In the genomic region with DNA sequence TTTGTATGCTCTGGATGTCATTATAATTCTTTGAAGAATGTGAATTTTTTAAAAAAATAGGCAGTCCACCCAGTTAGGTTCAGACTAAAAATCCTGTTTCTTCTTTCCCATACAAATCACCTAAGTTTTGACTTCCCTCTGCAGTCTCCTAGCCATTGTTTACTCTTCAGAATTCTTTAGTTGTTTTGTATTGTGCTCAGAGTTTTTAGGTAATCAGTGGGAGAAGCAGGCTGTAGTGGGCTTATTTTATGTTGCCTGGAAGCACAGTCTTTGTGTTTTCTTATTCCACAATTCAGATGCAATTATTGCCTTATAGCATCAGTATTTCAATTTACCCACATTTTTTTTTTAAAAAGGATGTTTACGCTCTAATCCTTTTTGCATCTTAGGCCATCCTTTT, we compare ENCODE assay signal across 25 cellular contexts.
"Had no signal": no experiment of that assay in that cellular context is flagged by ENCODE, and none has a peak within 500 bp of the region (broad histone marks: within the 10 kb centered on the region; RNA-seq: fewer than 3 reads in every experiment).

No MANE protein-coding gene starts in this region.

- H3K79me2 ChIP-seq: parathyroid adenoma had no signal

- H3K4me1 ChIP-seq: heart right ventricle, left lung, parathyroid adenoma, psoas muscle, sigmoid colon, thyroid gland, vagina had no signal

- ATAC-seq: effector memory CD8-positive, alpha-beta T cell; heart right ventricle; left cardiac atrium; left lung; natural killer cell treated with Interleukin-12 subunit alpha and Interleukin-12 subunit beta and Interleukin-15 and Interleukin-18, amount 100 ng/mL, for 72 hours; psoas muscle; right cardiac atrium; stimulated activated effector memory CD8-positive, alpha-beta T cell treated with anti-CD3 and anti-CD28 coated beads, Interleukin-12 subunit alpha, Interleukin-12 subunit beta, amount 100 ng/mL, for 72 hours had no signal

- DNase-seq: cortex of kidney; effector memory CD8-positive, alpha-beta T cell; foreskin melanocyte; glutamatergic neuron; heart right ventricle; hippocampal formation; left cardiac atrium; left lung; mammary epithelial cell; naive B cell; psoas muscle; right cardiac atrium; sigmoid colon; stimulated activated CD4-positive, alpha-beta T cell treated with anti-CD3 and anti-CD28 coated beads, Interleukin-2, amount 100 ng/mL, for 24 hours; stimulated activated CD4-positive, alpha-beta T cell treated with anti-CD3 and anti-CD28 coated beads, Interleukin-4, amount 100 ng/mL, for 24 hours; stimulated activated naive CD4-positive, alpha-beta T cell treated with Interleukin-2 at 50 U/mL for 16 hours; stomach; thyroid gland; trophoblast cell had no signal

- H3K4me1 Mint-ChIP-seq: naive B cell; neural crest cell; stimulated activated effector memory CD8-positive, alpha-beta T cell treated with anti-CD3 and anti-CD28 coated beads, Interleukin-12 subunit alpha, Interleukin-12 subunit beta, amount 100 ng/mL, for 72 hours had no signal

- H3K27me3 Mint-ChIP-seq: effector memory CD8-positive, alpha-beta T cell; naive B cell; natural killer cell treated with Interleukin-12 subunit alpha and Interleukin-12 subunit beta and Interleukin-15 and Interleukin-18, amount 100 ng/mL, for 72 hours had no signal

- H3K27me3 ChIP-seq: esophagus muscularis mucosa, heart right ventricle, left lung, sigmoid colon, stomach, thyroid gland, vagina had no signal

- H3K9me3 ChIP-seq: esophagus muscularis mucosa, heart right ventricle, left lung, psoas muscle, sigmoid colon, stomach, thyroid gland, vagina had no signal

- H3K27ac ChIP-seq: esophagus muscularis mucosa, heart right ventricle, left lung, parathyroid adenoma, psoas muscle, sigmoid colon, stomach, thyroid gland, vagina had no signal

- H2AFZ ChIP-seq: parathyroid adenoma had no signal

- H3K27ac Mint-ChIP-seq: naive B cell; natural killer cell treated with Interleukin-12 subunit alpha and Interleukin-12 subunit beta and Interleukin-15 and Interleukin-18, amount 100 ng/mL, for 72 hours; stimulated activated effector memory CD8-positive, alpha-beta T cell treated with anti-CD3 and anti-CD28 coated beads, Interleukin-12 subunit alpha, Interleukin-12 subunit beta, amount 100 ng/mL, for 72 hours had no signal

- H3K9ac ChIP-seq: parathyroid adenoma had no signal

- H3K4me3 ChIP-seq: esophagus muscularis mucosa, heart right ventricle, left lung, psoas muscle, sigmoid colon, stomach, thyroid gland, vagina had no signal

- H3K4me3 Mint-ChIP-seq: effector memory CD8-positive, alpha-beta T cell; naive B cell; natural killer cell treated with Interleukin-12 subunit alpha and Interleukin-12 subunit beta and Interleukin-15 and Interleukin-18, amount 100 ng/mL, for 72 hours; neural crest cell; stimulated activated effector memory CD8-positive, alpha-beta T cell treated with anti-CD3 and anti-CD28 coated beads, Interleukin-12 subunit alpha, Interleukin-12 subunit beta, amount 100 ng/mL, for 72 hours had no signal

- H3K9me3 Mint-ChIP-seq: effector memory CD8-positive, alpha-beta T cell; naive B cell; natural killer cell treated with Interleukin-12 subunit alpha and Interleukin-12 subunit beta and Interleukin-15 and Interleukin-18, amount 100 ng/mL, for 72 hours; neural crest cell; stimulated activated effector memory CD8-positive, alpha-beta T cell treated with anti-CD3 and anti-CD28 coated beads, Interleukin-12 subunit alpha, Interleukin-12 subunit beta, amount 100 ng/mL, for 72 hours had no signal
